Comparison of ENCODE assay signal across 1 cellular context in genomic region chr21:42218836-42219605, GRCh38.
TF ChIP-seq lines count a peak whose summit lies in the region.

Gene ABCG1, plus strand, starts transcription at chr21:42219140. Its CDS starts 123 bp downstream, at chr21:42219263.

TF ChIP-seq in HCT116, 20 proteins besides CTCF, POLR2A, EP300 and RAD21 (continued from another document):
- TF ChIP-seq ATF3 (IDR thresholded peaks at IDR 0.05) (no peak), SIN3A (IDR thresholded peaks at IDR 0.05; ENCODE audit: low read depth) (no peak), EZH2 (IDR thresholded peaks at IDR 0.05) (no peak), FOSL1 (IDR thresholded peaks at IDR 0.05; ENCODE audit: low read depth) (no peak), CBX3 (IDR thresholded peaks at IDR 0.05; ENCODE audit: low read depth) (no peak)
